Comparison of ENCODE assay signal across 8 cellular contexts in the genomic region with DNA sequence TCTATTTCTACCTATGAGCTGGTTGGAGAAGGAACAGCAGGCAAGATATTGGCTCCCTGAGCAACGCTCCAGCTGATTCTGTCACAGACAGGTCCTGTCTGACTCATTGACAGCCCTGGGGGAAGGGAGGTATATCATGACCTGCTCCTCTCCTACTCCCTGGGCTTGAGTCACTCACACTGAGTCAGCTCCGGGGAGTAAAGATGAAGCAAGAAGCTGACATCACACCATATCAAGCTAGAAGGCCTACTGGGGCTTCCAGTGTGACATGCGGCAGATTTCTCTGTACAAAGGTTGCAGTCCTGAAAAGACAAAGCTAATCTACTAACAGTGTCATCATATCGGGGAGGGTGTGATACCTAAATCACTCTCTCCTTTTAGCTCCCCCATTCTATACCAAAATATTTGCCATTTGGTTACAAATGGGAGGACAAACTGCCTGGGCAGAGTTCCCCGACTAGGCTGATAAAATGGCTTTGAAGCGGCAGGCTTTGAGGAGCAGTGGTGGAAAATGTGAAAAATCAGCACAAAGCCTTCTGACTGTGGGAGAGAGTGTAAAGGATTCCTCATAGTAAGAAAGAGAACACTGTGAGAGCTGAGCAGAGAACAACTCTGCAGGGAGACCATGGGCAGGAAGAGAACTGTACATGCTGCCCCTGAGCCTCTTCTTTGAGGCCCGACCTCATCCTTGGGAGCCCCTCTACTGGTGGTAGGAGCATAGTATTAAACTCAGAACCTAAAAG. TPM values are rescaled to one million over a fixed set of nuclear protein-coding genes. Genes with fewer than 3 reads are reported as not detected.
DNase-seq lines count a peak whose midpoint lies in the region; ATAC-seq, FAIRE-seq and TF ChIP-seq lines count a peak whose summit lies in the region.

No MANE protein-coding gene starts in this region.

- TF ChIP-seq POLR2A in body of pancreas (IDR thresholded peaks at IDR 0.05) (no peak), GM12891 (IDR thresholded peaks at IDR 0.05; ENCODE audit: low read depth, low read length) (no peak)

- H3K9me3 ChIP-seq in HEK293 (ENCODE audit: control insufficient read depth, insufficient read depth, low read depth, low read length) = no peaks in the 10 kb centered on the region
- no peaks in the 10 kb centered on the region for H3K9me3 ChIP-seq in body of pancreas

- POLR2A ChIA-PET in HEK293 (lab: Yijun Ruan, JAX) = interaction anchor here (0.5 to 5.0 kb wide), 7 partner anchors 11 to 83 kb away, joined by 3 to 56 read pairs (median 7); partner anchors contain the start of genes PI4KB and ZNF687

- H3K27ac ChIP-seq in HEK293 (ENCODE audit: extremely low read depth, low read depth, low read length) = peak overlapping the region; percentile 37
- peak overlapping the region in 3 of 4 donors; percentile 7 to 54 (median 53) for H3K27ac ChIP-seq in body of pancreas
- H3K27ac ChIP-seq in layer of hippocampus (ENCODE audit: low read depth, low read length) = peak overlapping the region; percentile 54

- CTCF ChIA-PET in HEK293 (lab: Yijun Ruan, JAX) = interaction anchor here (2.5 to 12.7 kb wide), 3 partner anchors 11 to 28 kb away, joined by 8 to 88 read pairs (median 43); partner anchors contain the start of gene PI4KB

- intact Hi-C loops in body of pancreas (cut with DNase I) = no loop called here

- TF ChIP-seq CTCF in HEK293 (tag by site-specific recombination; IDR thresholded peaks at IDR 0.05) (no peak), body of pancreas (IDR thresholded peaks at IDR 0.05) (no peak)

- H3K27me3 ChIP-seq in body of pancreas = no peaks in the 10 kb centered on the region
- no peaks in the 10 kb centered on the region for H3K27me3 ChIP-seq in layer of hippocampus (ENCODE audit: control insufficient read depth, insufficient read depth, low read length)

- H3K4me1 ChIP-seq in HEK293 (ENCODE audit: control insufficient read depth, insufficient read depth, low read length) = no peaks in the 10 kb centered on the region
- peaks cover 39% of the 10 kb centered on the region for H3K4me1 ChIP-seq in body of pancreas

- ATAC-seq in body of pancreas (peak; percentile 76), HG03159 (IDR thresholded peaks at IDR 0.05; ENCODE audit: unreplicated experiment) (no peak)

- H3K36me3 ChIP-seq in HEK293 (ENCODE audit: control insufficient read depth in 2 of 2, insufficient read depth in 1 of 2, low read length in 2 of 2) = peaks cover 12 to 97% of the 10 kb centered on the region in 2 experiments
- peaks cover 0 to 25% of the 10 kb centered on the region in 2 donors for H3K36me3 ChIP-seq in body of pancreas (replicated peaks in 1 of 2; ENCODE audit: insufficient read depth in 1 of 2, low read depth in 2 of 2)

- no peak overlapping the region for H3K4me3 ChIP-seq in HEK293 (ENCODE audit: low read depth, low read length)
- H3K4me3 ChIP-seq in body of pancreas = no peak overlapping the region

- WGBS in body of pancreas, 2 donors = 61 to 70% methylated on average over 7 of the region's 7 CpGs

- DNase-seq in T1000 (lab: John Stamatoyannopoulos, UW) (peak; percentile 93), body of pancreas (peak; percentile 41 to 82 (median 62)), NCI-H446 treated with DMSO at 0.1 percent for 48 hours (lab: John Stamatoyannopoulos, UW) (no peak), GM12891 (ENCODE audit: insufficient read length, low spot score) (no peak)
- peak; percentile 67 to 70 for DNase-seq in stimulated activated CD4-positive, alpha-beta T cell treated with anti-CD3 and anti-CD28 coated beads, Interleukin-2, amount 100 ng/mL, for 48 hours

- no peak for FAIRE-seq in GM12891 (lab: Jason Lieb, UNC)

TF ChIP-seq in HEK293, 187 proteins besides CTCF, POLR2A, EP300 and RAD21 (continues in another document):
- TF ChIP-seq ZNF398 (tag by site-specific recombination; IDR thresholded peaks at IDR 0.05) (peak; percentile 66), HOXA7 (CRISPR knock-in tag; IDR thresholded peaks at IDR 0.05; ENCODE audit: borderline replicate concordance) (no peak), ZNF121 (tag by site-specific recombination; IDR thresholded peaks at IDR 0.05) (no peak), ZNF324 (tag by site-specific recombination; IDR thresholded peaks at IDR 0.05) (peak; percentile 93), ZEB2 (tag by site-specific recombination; IDR thresholded peaks at IDR 0.05) (peak; percentile 95), ZNF433 (tag by site-specific recombination; IDR thresholded peaks at IDR 0.05; ENCODE audit: low read depth) (no peak), SP3 (tag by site-specific recombination; IDR thresholded peaks at IDR 0.05) (peak; percentile 48; the same call in 1 of the 2 replicates)
- TF ChIP-seq, protein P1, sequence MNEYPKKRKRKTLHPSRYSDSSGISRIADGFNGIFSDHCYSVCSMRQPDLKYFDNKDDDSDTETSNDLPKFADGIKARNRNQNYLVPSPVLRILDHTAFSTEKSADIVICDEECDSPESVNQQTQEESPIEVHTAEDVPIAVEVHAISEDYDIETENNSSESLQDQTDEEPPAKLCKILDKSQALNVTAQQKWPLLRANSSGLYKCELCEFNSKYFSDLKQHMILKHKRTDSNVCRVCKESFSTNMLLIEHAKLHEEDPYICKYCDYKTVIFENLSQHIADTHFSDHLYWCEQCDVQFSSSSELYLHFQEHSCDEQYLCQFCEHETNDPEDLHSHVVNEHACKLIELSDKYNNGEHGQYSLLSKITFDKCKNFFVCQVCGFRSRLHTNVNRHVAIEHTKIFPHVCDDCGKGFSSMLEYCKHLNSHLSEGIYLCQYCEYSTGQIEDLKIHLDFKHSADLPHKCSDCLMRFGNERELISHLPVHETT (tag by site-specific recombination; IDR thresholded peaks at IDR 0.05) = peak; percentile 94

TF ChIP-seq in GM12891, 5 proteins besides CTCF, POLR2A, EP300 and RAD21:
- TF ChIP-seq SPI1 (IDR thresholded peaks at IDR 0.05; ENCODE audit: low read depth, low read length) (no peak), TAF1 (IDR thresholded peaks at IDR 0.05; ENCODE audit: low read depth, low read length) (no peak), POU2F2 (IDR thresholded peaks at IDR 0.05; ENCODE audit: low read depth, low read length) (no peak), PAX5 (IDR thresholded peaks at IDR 0.05; ENCODE audit: insufficient read depth, low read length, severe bottlenecking) (no peak), POLR2AphosphoS5 (IDR thresholded peaks at IDR 0.05; ENCODE audit: low read depth, low read length) (no peak)
TF ChIP-seq in GM12891: peak in this region for 0.

RNA-seq across cellular contexts. Expression of gene PI4KB, which starts 15.5 kb away (rescaled TPM):
- 10 to 100 TPM; 39.6 to 40.2 TPM for total RNA-seq in body of pancreas
- polyA plus RNA-seq in GM12891 (2012; ENCODE audit: low read depth, missing spikeins) = 34.5 TPM

RNA-seq across cellular contexts. Expression of gene ZNF687, which starts 29.7 kb away (rescaled TPM):
- total RNA-seq in body of pancreas = 10 to 100 TPM; 15.0 to 24.4 TPM
- 16.8 TPM for polyA plus RNA-seq in GM12891 (2012; ENCODE audit: low read depth, missing spikeins)

RNA-seq across cellular contexts. Expression of gene RFX5, which starts 35.3 kb away (rescaled TPM):
- 10 to 100 TPM in 1 of 2 donors, 1 to 10 TPM in 1; 8.3 to 14.5 TPM for total RNA-seq in body of pancreas
- polyA plus RNA-seq in GM12891 (2012; ENCODE audit: low read depth, missing spikeins) = 107 TPM

RNA-seq across cellular contexts. Expression of gene PSMD4, which starts 57.2 kb away (rescaled TPM):
- total RNA-seq in body of pancreas = 10 to 100 TPM; 70.2 to 73.4 TPM
- 191 TPM for polyA plus RNA-seq in GM12891 (2012; ENCODE audit: low read depth, missing spikeins)

Comparison
In these comparisons a context has a peak if more than half of its experiments do, and no peak if none do; other contexts are left out.
1. DNase-seq: peak in T1000 (single experiment), body of pancreas (4 of 4) and stimulated activated CD4-positive, alpha-beta T cell treated with anti-CD3 and anti-CD28 coated beads, Interleukin-2, amount 100 ng/mL, for 48 hours (2 of 2); none in NCI-H446 treated with DMSO at 0.1 percent for 48 hours (single experiment) and GM12891 (single experiment).
2. Peak in every context shown above with its lines, with median percentiles within 50 percentile points of each other: H3K27ac ChIP-seq.